In genomic region chr7:70730451-70731110, GRCh38 we compare ENCODE assay signal across 23 cellular contexts.
"Had no signal": no experiment of that assay in that cellular context is flagged by ENCODE, and none has a peak within 500 bp of the region (broad histone marks: within the 10 kb centered on the region; RNA-seq: fewer than 3 reads in every experiment).

No MANE protein-coding gene starts in this region.

- FAIRE-seq: small intestine had no signal

- DNase-seq: activated CD4-positive, alpha-beta T cell treated with anti-CD3 and anti-CD28 coated beads, Interleukin-2, amount 50 U/mL, for 4 hours; activated CD8-positive, alpha-beta memory T cell treated with anti-CD3 and anti-CD28 coated beads for 24 hours; activated CD8-positive, alpha-beta memory T cell treated with anti-CD3 and anti-CD28 coated beads, Interleukin-2, amount 50 U/mL, for 4 hours; activated effector memory CD4-positive, alpha-beta T cell treated with anti-CD3 and anti-CD28 coated beads, Interleukin-2, amount 50 U/mL, for 16 hours; activated naive CD4-positive, alpha-beta T cell treated with anti-CD3 and anti-CD28 coated beads, Interleukin-2, amount 10 ng/mL, durations not matched to agents 7 days and 5 days; activated T-cell treated with anti-CD3 and anti-CD28 coated beads, Interleukin-2, amount 50 U/mL, for 48 hours; effector CD4-positive, alpha-beta T cell; gastrocnemius medialis; hippocampal formation; left ventricle myocardium superior; mesenchymal stem cell; posterior cingulate gyrus; stimulated activated CD4-positive, alpha-beta T cell treated with anti-CD3 and anti-CD28 coated beads, Interleukin-2, amount 100 ng/mL, for 24 hours; T1000; testis had no signal

- H3K27ac Mint-ChIP-seq: activated naive CD4-positive, alpha-beta T cell treated with anti-CD3 and anti-CD28 coated beads, Interleukin-2, amount 10 ng/mL, durations not matched to agents 7 days and 5 days; dendritic cell treated with granulocyte-macrophage colony-stimulating factor and Interleukin-4, amounts not matched to agents 40 ng/mL and 50 ng/mL, for 4 days; neural progenitor cell; stimulated activated memory B cell treated with anti-CD40 and anti-IgM and Interleukin-4, amounts not matched to agents 10 μg/mL and 1 μg/mL and 100 μg/mL, for 72 hours; T-helper 1 cell treated with Interleukin-12 subunit alpha and Interleukin-12 subunit beta and Interleukin-4 antibody, amounts not matched to agents 30 μg/mL and 1 μg/mL, for 36 hours; type B pancreatic cell; WTC11 had no signal

- H3K4me3 Mint-ChIP-seq: activated naive CD4-positive, alpha-beta T cell treated with anti-CD3 and anti-CD28 coated beads, Interleukin-2, amount 10 ng/mL, durations not matched to agents 7 days and 5 days; dendritic cell treated with granulocyte-macrophage colony-stimulating factor and Interleukin-4, amounts not matched to agents 40 ng/mL and 50 ng/mL, for 4 days; neural progenitor cell; stimulated activated memory B cell treated with anti-CD40 and anti-IgM and Interleukin-4, amounts not matched to agents 10 μg/mL and 1 μg/mL and 100 μg/mL, for 72 hours; T-helper 1 cell treated with Interleukin-12 subunit alpha and Interleukin-12 subunit beta and Interleukin-4 antibody, amounts not matched to agents 30 μg/mL and 1 μg/mL, for 36 hours; type B pancreatic cell; WTC11 had no signal

- H3K9ac ChIP-seq: neural progenitor cell had no signal

- H3K9me3 ChIP-seq: gastrocnemius medialis, testis had no signal

- H3K27me3 Mint-ChIP-seq: activated naive CD4-positive, alpha-beta T cell treated with anti-CD3 and anti-CD28 coated beads, Interleukin-2, amount 10 ng/mL, durations not matched to agents 7 days and 5 days; dendritic cell treated with granulocyte-macrophage colony-stimulating factor and Interleukin-4, amounts not matched to agents 40 ng/mL and 50 ng/mL, for 4 days; stimulated activated memory B cell treated with anti-CD40 and anti-IgM and Interleukin-4, amounts not matched to agents 10 μg/mL and 1 μg/mL and 100 μg/mL, for 72 hours; type B pancreatic cell had no signal

- H3K27me3 ChIP-seq: gastrocnemius medialis, neural progenitor cell, testis had no signal

- ATAC-seq: gastrocnemius medialis; left ventricle myocardium superior; sciatic nerve; stimulated activated memory B cell treated with anti-CD40 and anti-IgM and Interleukin-4, amounts not matched to agents 10 μg/mL and 1 μg/mL and 100 μg/mL, for 72 hours; WTC11 had no signal

- H3K4me1 ChIP-seq: testis had no signal

- H3K36me3 ChIP-seq: gastrocnemius medialis had no signal

- H3K36me3 Mint-ChIP-seq: activated naive CD4-positive, alpha-beta T cell treated with anti-CD3 and anti-CD28 coated beads, Interleukin-2, amount 10 ng/mL, durations not matched to agents 7 days and 5 days had no signal

- H3K27ac ChIP-seq: gastrocnemius medialis, neural progenitor cell, testis had no signal

- H3K4me3 ChIP-seq: gastrocnemius medialis, neural progenitor cell, testis had no signal

- H3K4me1 Mint-ChIP-seq: activated naive CD4-positive, alpha-beta T cell treated with anti-CD3 and anti-CD28 coated beads, Interleukin-2, amount 10 ng/mL, durations not matched to agents 7 days and 5 days had no signal

- H3K9me3 Mint-ChIP-seq: dendritic cell treated with granulocyte-macrophage colony-stimulating factor and Interleukin-4, amounts not matched to agents 40 ng/mL and 50 ng/mL, for 4 days; T-helper 1 cell treated with Interleukin-12 subunit alpha and Interleukin-12 subunit beta and Interleukin-4 antibody, amounts not matched to agents 30 μg/mL and 1 μg/mL, for 36 hours; type B pancreatic cell had no signal
